8 cellular contexts compared by ENCODE assay signal in the genomic region with DNA sequence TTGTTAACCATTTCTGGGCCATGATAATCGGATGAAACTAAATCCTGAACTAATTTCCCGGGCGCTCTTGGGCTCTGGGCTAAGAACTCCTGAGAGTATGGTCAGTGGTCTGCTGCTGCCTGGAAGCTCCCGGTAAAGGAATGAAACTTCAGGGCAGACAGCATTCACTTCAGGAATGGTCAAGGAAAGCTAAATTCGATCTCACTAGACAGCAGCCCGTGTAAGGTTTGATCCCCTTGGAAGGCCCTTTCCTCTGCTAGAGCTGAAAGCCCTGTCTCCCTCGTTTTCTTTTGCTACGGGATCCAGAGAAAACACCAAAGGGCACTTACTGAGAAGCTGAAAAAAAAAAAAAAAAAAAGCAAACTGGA. TPM values are rescaled to one million over a fixed set of nuclear protein-coding genes. Genes with fewer than 3 reads are reported as not detected.
A peak's percentile ranks its signal among the peaks of the same experiment; 100 is the strongest.
DNase-seq lines count a peak whose midpoint lies in the region; ATAC-seq and TF ChIP-seq lines count a peak whose summit lies in the region.

No MANE protein-coding gene starts in this region.

- no peak for TF ChIP-seq POLR2A in heart left ventricle (IDR thresholded peaks at IDR 0.05)
- no peak for TF ChIP-seq POLR2A in erythroblast (IDR thresholded peaks at IDR 0.05; ENCODE audit: low read length)

- no peak for TF ChIP-seq CTCF in heart left ventricle (IDR thresholded peaks at IDR 0.05)
- no peak for TF ChIP-seq CTCF in brain microvascular endothelial cell (IDR thresholded peaks at IDR 0.05; ENCODE audit: low read depth, low read length, missing control alignments)
- no peak for TF ChIP-seq CTCF in upper lobe of right lung (IDR thresholded peaks at IDR 0.05)

- DNase-seq in heart left ventricle (no peak), Right ventricle myocardium superior (no peak), brain microvascular endothelial cell (no peak), memory B cell (ENCODE audit: low spot score in 2 of 2) (no peak), upper lobe of right lung (no peak), NOMO-1 treated with dmso at 0.1 percent for 144 hours (lab: John Stamatoyannopoulos, UW; ENCODE audit: unreplicated experiment) (no peak), erythroblast (lab: John Stamatoyannopoulos, UW) (no peak), putamen (ENCODE audit: low spot score) (no peak)

- no peak for ATAC-seq in heart left ventricle
- no peak for ATAC-seq in Right ventricle myocardium superior (ENCODE audit: poor library complexity)
- ATAC-seq in memory B cell (ENCODE audit: low read depth), result no peak
- no peak for ATAC-seq in upper lobe of right lung

- H3K9me3 Mint-ChIP-seq in memory B cell, result no peaks in the 10 kb centered on the region

- H3K27me3 ChIP-seq in heart left ventricle (no peaks in the 10 kb centered on the region), brain microvascular endothelial cell (replicated peaks) (no peaks in the 10 kb centered on the region), upper lobe of right lung (no peaks in the 10 kb centered on the region)

- H3K36me3 ChIP-seq in heart left ventricle (peaks cover 0 to 32% (median 23%) of the 10 kb centered on the region in 9 donors), brain microvascular endothelial cell (replicated peaks) (peaks cover 4% of the 10 kb centered on the region), upper lobe of right lung (peaks cover 20% of the 10 kb centered on the region)

- in situ Hi-C loops in brain microvascular endothelial cell (cut with HindIII; ENCODE audit: low pct_ligation_motif_present, low sequenced_read_pairs), result no loop called here

- peaks cover 9% of the 10 kb centered on the region for H3K36me3 Mint-ChIP-seq in memory B cell

- H3K9me3 ChIP-seq in heart left ventricle (no peaks in the 10 kb centered on the region), upper lobe of right lung (no peaks in the 10 kb centered on the region)

- H3K4me1 ChIP-seq in heart left ventricle (peaks cover 0 to 52% (median 19%) of the 10 kb centered on the region in 12 donors), upper lobe of right lung (peaks cover 4% of the 10 kb centered on the region)

- H3K4me3 ChIP-seq in heart left ventricle (peak overlapping the region; percentile 55 to 99 (median 84)), brain microvascular endothelial cell (ENCODE audit: low read depth, low read length) (peak overlapping the region; percentile 99), upper lobe of right lung (peak overlapping the region; percentile 76)

- peak overlapping the region; percentile 98 for H3K4me3 Mint-ChIP-seq in memory B cell

- H3K27ac Mint-ChIP-seq in memory B cell, result peak overlapping the region; percentile 98

- peaks cover 1% of the 10 kb centered on the region for H3K27me3 Mint-ChIP-seq in memory B cell

- intact Hi-C loops in heart left ventricle (cut with DNase I), result loop anchor here (1.0 to 10.0 kb wide), 8 partner anchors 34 to 194 kb away; a partner anchor contains a TSS
- intact Hi-C loops in Right ventricle myocardium superior (cut with DNase I), result loop anchor here (5.0 to 10.0 kb wide), 2 partner anchors 34 to 52 kb away; a partner anchor contains a TSS
- intact Hi-C loops in upper lobe of right lung (cut with DNase I), result no loop called here

- H3K27ac ChIP-seq in heart left ventricle (peak overlapping the region; percentile 71 to 94 (median 88)), brain microvascular endothelial cell (no peak overlapping the region), upper lobe of right lung (peak overlapping the region; percentile 85)

- 26 to 31% (median 28%) methylated on average over 8 of the region's 8 CpGs for WGBS in heart left ventricle, 4 donors

- peaks cover 19% of the 10 kb centered on the region for H3K4me1 Mint-ChIP-seq in memory B cell

RNA-seq across cellular contexts. Expression of a gene that starts 0.7 kb away (rescaled TPM):
- total RNA-seq in heart left ventricle (10 to 100 TPM; 73.2 to 97.6 (median 81.5) TPM), Right ventricle myocardium superior (86.0 TPM), upper lobe of right lung (34.5 TPM)
- 10 to 100 TPM; 24.9 to 49.1 TPM for polyA plus RNA-seq in heart left ventricle

RNA-seq across cellular contexts. Expression of a gene that starts 26.8 kb away (rescaled TPM):
- 1 to 10 TPM in 2 of 9 donors, under 1 TPM in 7; 0.25 to 1.5 (median 0.54) TPM for total RNA-seq in heart left ventricle
- polyA plus RNA-seq in heart left ventricle, result under 1 TPM; 0.76 to 0.99 TPM
- total RNA-seq in Right ventricle myocardium superior, result 0.97 TPM
- 0.61 TPM for total RNA-seq in upper lobe of right lung

RNA-seq across cellular contexts. Expression of a gene that starts 37.5 kb away (rescaled TPM):
- total RNA-seq in heart left ventricle, result 100 to 1,000 TPM; 230 to 901 (median 521) TPM
- polyA plus RNA-seq in heart left ventricle, result 100 to 1,000 TPM; 160 to 205 TPM
- 752 TPM for total RNA-seq in Right ventricle myocardium superior
- total RNA-seq in upper lobe of right lung, result 41.8 TPM

RNA-seq across cellular contexts. Expression of a gene that starts 46.5 kb away (rescaled TPM):
- not detected for total RNA-seq in heart left ventricle
- not detected for polyA plus RNA-seq in heart left ventricle
- total RNA-seq in Right ventricle myocardium superior, result not detected
- not detected for total RNA-seq in upper lobe of right lung

RNA-seq across cellular contexts. Expression of a gene that starts 50.8 kb away (rescaled TPM):
- 10 to 100 TPM in 4 of 9 donors, 1 to 10 TPM in 5; 6.9 to 13.6 (median 9.2) TPM for total RNA-seq in heart left ventricle
- 1 to 10 TPM; 2.1 to 3.8 TPM for polyA plus RNA-seq in heart left ventricle
- 5.1 TPM for total RNA-seq in Right ventricle myocardium superior
- total RNA-seq in upper lobe of right lung, result 16.9 TPM
